Comparison of ENCODE assay signal across 17 cellular contexts in genomic region chr13:44508562-44509062, GRCh38.
"Had no signal": no experiment of that assay in that cellular context is flagged by ENCODE, and none has a peak within 500 bp of the region (broad histone marks: within the 10 kb centered on the region; RNA-seq: fewer than 3 reads in every experiment).

No MANE protein-coding gene starts in this region.

- H3K27ac Mint-ChIP-seq: activated CD4-positive, alpha-beta memory T cell treated with anti-CD3 and anti-CD28 coated beads for 36 hours; activated CD8-positive, alpha-beta memory T cell treated with anti-CD3 and anti-CD28 coated beads, Interleukin-2, amount 10 ng/mL, durations not matched to agents 7 days and 5 days; activated naive CD8-positive, alpha-beta T cell treated with anti-CD3 and anti-CD28 coated beads for 36 hours; effector memory CD8-positive, alpha-beta T cell; mesothelial cell of epicardium; stimulated activated naive CD8-positive, alpha-beta T cell treated with anti-CD3 and anti-CD28 coated beads, Interleukin-15, amount 100 ng/mL, for 72 hours; type B pancreatic cell had no signal

- H3K4me1 ChIP-seq: lower lobe of right lung, prostate gland had no signal

- H3K9me3 ChIP-seq: lower lobe of right lung, prostate gland, right atrium auricular region had no signal

- H3K36me3 ChIP-seq: lower lobe of right lung, prostate gland had no signal

- H3K4me3 Mint-ChIP-seq: activated CD4-positive, alpha-beta memory T cell treated with anti-CD3 and anti-CD28 coated beads for 36 hours; activated CD8-positive, alpha-beta memory T cell treated with anti-CD3 and anti-CD28 coated beads, Interleukin-2, amount 10 ng/mL, durations not matched to agents 7 days and 5 days; activated naive CD8-positive, alpha-beta T cell treated with anti-CD3 and anti-CD28 coated beads for 36 hours; effector memory CD8-positive, alpha-beta T cell; mesothelial cell of epicardium; stimulated activated naive CD8-positive, alpha-beta T cell treated with anti-CD3 and anti-CD28 coated beads, Interleukin-15, amount 100 ng/mL, for 72 hours; type B pancreatic cell had no signal

- H3K9me3 Mint-ChIP-seq: activated CD4-positive, alpha-beta memory T cell treated with anti-CD3 and anti-CD28 coated beads for 36 hours; activated naive CD8-positive, alpha-beta T cell treated with anti-CD3 and anti-CD28 coated beads for 36 hours; effector memory CD8-positive, alpha-beta T cell; mesothelial cell of epicardium; stimulated activated naive CD8-positive, alpha-beta T cell treated with anti-CD3 and anti-CD28 coated beads, Interleukin-15, amount 100 ng/mL, for 72 hours; type B pancreatic cell had no signal

- H3K4me3 ChIP-seq: lower lobe of right lung, prostate gland, right atrium auricular region had no signal

- H3K4me1 Mint-ChIP-seq: activated CD8-positive, alpha-beta memory T cell treated with anti-CD3 and anti-CD28 coated beads, Interleukin-2, amount 10 ng/mL, durations not matched to agents 7 days and 5 days had no signal

- H3K27me3 ChIP-seq: right atrium auricular region had no signal

- ATAC-seq: activated CD8-positive, alpha-beta memory T cell treated with anti-CD3 and anti-CD28 coated beads, Interleukin-2, amount 10 ng/mL, durations not matched to agents 7 days and 5 days; effector memory CD8-positive, alpha-beta T cell; left colon; lower lobe of right lung; stimulated activated naive CD8-positive, alpha-beta T cell treated with anti-CD3 and anti-CD28 coated beads, Interleukin-15, amount 100 ng/mL, for 72 hours had no signal

- H3K27ac ChIP-seq: lower lobe of right lung, prostate gland, right atrium auricular region had no signal

- DNase-seq: activated CD4-positive, alpha-beta memory T cell treated with anti-CD3 and anti-CD28 coated beads for 36 hours; activated CD4-positive, alpha-beta T cell treated with anti-CD3 and anti-CD28 coated beads for 4 hours; activated CD8-positive, alpha-beta memory T cell treated with anti-CD3 and anti-CD28 coated beads, Interleukin-2, amount 10 ng/mL, durations not matched to agents 7 days and 5 days; activated naive CD4-positive, alpha-beta T cell; activated naive CD8-positive, alpha-beta T cell treated with anti-CD3 and anti-CD28 coated beads for 36 hours; amniotic stem cell; effector memory CD8-positive, alpha-beta T cell; islet precursor cell; left colon; lower lobe of right lung; stimulated activated naive CD8-positive, alpha-beta T cell treated with anti-CD3 and anti-CD28 coated beads, Interleukin-15, amount 100 ng/mL, for 72 hours; T-helper 1 cell; T1000 had no signal

- H3K27me3 Mint-ChIP-seq: activated CD4-positive, alpha-beta memory T cell treated with anti-CD3 and anti-CD28 coated beads for 36 hours; activated CD8-positive, alpha-beta memory T cell treated with anti-CD3 and anti-CD28 coated beads, Interleukin-2, amount 10 ng/mL, durations not matched to agents 7 days and 5 days; activated naive CD8-positive, alpha-beta T cell treated with anti-CD3 and anti-CD28 coated beads for 36 hours; effector memory CD8-positive, alpha-beta T cell; stimulated activated naive CD8-positive, alpha-beta T cell treated with anti-CD3 and anti-CD28 coated beads, Interleukin-15, amount 100 ng/mL, for 72 hours; type B pancreatic cell had no signal
